ENCODE assay signal across 19 cellular contexts in the genomic region with DNA sequence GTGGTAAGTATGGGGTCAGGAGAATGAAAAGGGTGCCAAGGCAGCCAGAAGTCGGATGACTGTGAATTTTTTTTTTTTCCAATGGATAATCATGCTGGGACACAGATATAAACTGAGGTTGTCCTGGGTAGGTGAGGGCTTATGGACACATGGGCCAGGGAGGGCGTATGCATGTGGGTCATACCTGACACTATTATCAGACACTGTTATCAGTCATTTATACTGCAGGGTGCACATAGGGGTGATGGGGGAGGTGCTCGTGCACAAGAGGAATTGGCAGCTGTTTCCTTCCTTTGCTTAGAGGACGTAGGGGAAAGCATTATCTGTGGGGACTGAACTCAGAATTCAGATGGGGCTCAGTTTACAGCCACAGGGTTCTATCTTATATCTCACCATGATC. TPM values are rescaled to one million over a fixed set of nuclear protein-coding genes. Genes with fewer than 3 reads are reported as not detected.
DNase-seq lines count a peak whose midpoint lies in the region; ATAC-seq and TF ChIP-seq lines count a peak whose summit lies in the region.
"Had no signal": no experiment of that assay in that cellular context is flagged by ENCODE, and none has a peak within 500 bp of the region (broad histone marks: within the 10 kb centered on the region; RNA-seq: fewer than 3 reads in every experiment).

No MANE protein-coding gene starts in this region.

- POLR2A ChIA-PET in activated CD8-positive, alpha-beta T cell treated with anti-CD3 and anti-CD28 coated beads, Interleukin-2, amount 10 ng/mL, durations not matched to agents 7 days and 5 days (lab: Charles Lee): no interaction called here

- no peak for TF ChIP-seq CTCF in foreskin fibroblast (IDR thresholded peaks at IDR 0.05; ENCODE audit: low read depth, low read length)

- peaks cover 18% of the 10 kb centered on the region for H3K27me3 Mint-ChIP-seq in activated CD8-positive, alpha-beta T cell treated with anti-CD3 and anti-CD28 coated beads, Interleukin-2, amount 10 ng/mL, durations not matched to agents 7 days and 5 days (ENCODE audit: low read depth)
- H3K27me3 Mint-ChIP-seq: activated B cell treated with CpG ODN at 0.5 μM for 24 hours had no signal

- H3K4me3 Mint-ChIP-seq in activated CD8-positive, alpha-beta T cell treated with anti-CD3 and anti-CD28 coated beads, Interleukin-2, amount 10 ng/mL, durations not matched to agents 7 days and 5 days: no peak overlapping the region
- H3K4me3 Mint-ChIP-seq: activated B cell treated with CpG ODN at 0.5 μM for 24 hours, nephron had no signal

- ATAC-seq in GM21619 (IDR thresholded peaks at IDR 0.05; ENCODE audit: unreplicated experiment) (no peak), GM18907 (IDR thresholded peaks at IDR 0.05; ENCODE audit: unreplicated experiment) (no peak)
- ATAC-seq in activated CD8-positive, alpha-beta T cell treated with anti-CD3 and anti-CD28 coated beads, Interleukin-2, amount 10 ng/mL, durations not matched to agents 7 days and 5 days: no peak

- peak overlapping the region; percentile 78 for H3K4me2 ChIP-seq in BLaER1

- H3K4me3 ChIP-seq in BLaER1: peak overlapping the region; percentile 19; the same call in 1 of the 2 replicates
- no peak overlapping the region for H3K4me3 ChIP-seq in rectal smooth muscle tissue (ENCODE audit: low read length)
- H3K4me3 ChIP-seq in foreskin fibroblast (ENCODE audit: low read depth in 1 of 2, low read length in 2 of 2): no peak overlapping the region
- H3K4me3 ChIP-seq: colonic mucosa had no signal

- no peak overlapping the region for H3K9ac ChIP-seq in BLaER1
- no peak overlapping the region for H3K9ac ChIP-seq in rectal smooth muscle tissue (ENCODE audit: low read length)

- H3K36me3 Mint-ChIP-seq in activated CD8-positive, alpha-beta T cell treated with anti-CD3 and anti-CD28 coated beads, Interleukin-2, amount 10 ng/mL, durations not matched to agents 7 days and 5 days (ENCODE audit: low read depth): no peaks in the 10 kb centered on the region

- no peaks in the 10 kb centered on the region for H3K9me3 ChIP-seq in BLaER1
- H3K9me3 ChIP-seq: colonic mucosa had no signal

- DNase-seq in Kasumi-1 (lab: John Stamatoyannopoulos, UW) (peak; percentile 62 to 71), epithelial cell of prostate (ENCODE audit: low read depth, low spot score) (no peak), foreskin fibroblast (no peak)
- no peak for DNase-seq in activated CD8-positive, alpha-beta T cell treated with anti-CD3 and anti-CD28 coated beads, Interleukin-2, amount 10 ng/mL, durations not matched to agents 7 days and 5 days
- DNase-seq: activated B cell treated with CpG ODN at 0.5 μM for 24 hours; activated effector memory CD4-positive, alpha-beta T cell treated with Interleukin-2 at 50 U/mL for 16 hours; anterior cingulate cortex; colonic mucosa; GDM1; NCI-H1048; NCI-H2107; NCI-H82; retina; stimulated activated CD4-positive, alpha-beta T cell treated with anti-CD3 and anti-CD28 coated beads, Interleukin-4, amount 100 ng/mL, for 24 hours had no signal

- H4K20me1 ChIP-seq in BLaER1: peaks cover 93% of the 10 kb centered on the region

- H3K9me3 Mint-ChIP-seq in activated CD8-positive, alpha-beta T cell treated with anti-CD3 and anti-CD28 coated beads, Interleukin-2, amount 10 ng/mL, durations not matched to agents 7 days and 5 days (ENCODE audit: insufficient read depth): no peaks in the 10 kb centered on the region
- H3K9me3 Mint-ChIP-seq: activated B cell treated with CpG ODN at 0.5 μM for 24 hours, nephron had no signal

- H3K36me3 ChIP-seq in BLaER1: peaks cover 4% of the 10 kb centered on the region
- no peaks in the 10 kb centered on the region for H3K36me3 ChIP-seq in rectal smooth muscle tissue (ENCODE audit: control insufficient read depth, insufficient read depth, low read length)
- H3K36me3 ChIP-seq: colonic mucosa had no signal

- H3K27ac Mint-ChIP-seq in activated CD8-positive, alpha-beta T cell treated with anti-CD3 and anti-CD28 coated beads, Interleukin-2, amount 10 ng/mL, durations not matched to agents 7 days and 5 days: no peak overlapping the region
- H3K27ac Mint-ChIP-seq: activated B cell treated with CpG ODN at 0.5 μM for 24 hours had no signal

- peak overlapping the region; percentile 48; the same call in 1 of the 2 replicates for H3K27ac ChIP-seq in BLaER1
- peak overlapping the region; percentile 94 for H3K27ac ChIP-seq in epithelial cell of prostate
- H3K27ac ChIP-seq in rectal smooth muscle tissue (ENCODE audit: low read depth, low read length): peak overlapping the region; percentile 82
- H3K27ac ChIP-seq: colonic mucosa had no signal

- H3K4me1 ChIP-seq in BLaER1 (peaks cover 63% of the 10 kb centered on the region), rectal smooth muscle tissue (ENCODE audit: control insufficient read depth, insufficient read depth, low read length) (peaks cover 50% of the 10 kb centered on the region)
- H3K4me1 ChIP-seq: colonic mucosa had no signal

- CTCF ChIA-PET in activated CD8-positive, alpha-beta T cell treated with anti-CD3 and anti-CD28 coated beads, Interleukin-2, amount 10 ng/mL, durations not matched to agents 7 days and 5 days (lab: Charles Lee): no interaction called here

- H3K27me3 ChIP-seq in BLaER1: 0 out of 2 replicates have a peak, but pooled peaks cover 6% of the 10 kb centered on the region
- no peaks in the 10 kb centered on the region for H3K27me3 ChIP-seq in rectal smooth muscle tissue (ENCODE audit: control insufficient read depth, insufficient read depth, low read length)
- H3K27me3 ChIP-seq: colonic mucosa had no signal

- H3K4me1 Mint-ChIP-seq in activated CD8-positive, alpha-beta T cell treated with anti-CD3 and anti-CD28 coated beads, Interleukin-2, amount 10 ng/mL, durations not matched to agents 7 days and 5 days (ENCODE audit: low read depth): no peaks in the 10 kb centered on the region

RNA-seq across cellular contexts. Expression of a gene that starts 10.1 kb away (rescaled TPM):
- total RNA-seq in activated CD8-positive, alpha-beta T cell treated with anti-CD3 and anti-CD28 coated beads, Interleukin-2, amount 10 ng/mL, durations not matched to agents 7 days and 5 days: 1 to 10 TPM; 1.3 to 2.1 TPM

Comparison
In these comparisons a context has a peak if more than half of its experiments do, and no peak if none do; other contexts are left out.
1. DNase-seq: peak in Kasumi-1 (2 of 2); none in epithelial cell of prostate (single experiment), foreskin fibroblast (0 of 2) and activated CD8-positive, alpha-beta T cell treated with anti-CD3 and anti-CD28 coated beads, Interleukin-2, amount 10 ng/mL, durations not matched to agents 7 days and 5 days (single experiment).
2. Peak in every context shown above with its lines, with median percentiles within 50 percentile points of each other: H3K27ac ChIP-seq.